ENCODE assay signal across 8 cellular contexts in genomic region chr1:19445417-19446342, GRCh38.
DNase-seq lines count a peak whose midpoint lies in the region; ATAC-seq and TF ChIP-seq lines count a peak whose summit lies in the region.

No MANE protein-coding gene starts in this region.

- DNase-seq in EH (ENCODE audit: low read depth) (peak; percentile 76), NCI-H2196 treated with DMSO at 0.1 percent for 48 hours (lab: John Stamatoyannopoulos, UW; ENCODE audit: unreplicated experiment) (peak; percentile 92), ecto neural progenitor cell (ENCODE audit: low spot score) (peak; percentile 66), nephron progenitor cell (peak; percentile 63), nucleus accumbens (lab: John Stamatoyannopoulos, UW) (no peak), NCI-H1436 treated with DMSO at 0.1 percent for 48 hours (lab: John Stamatoyannopoulos, UW) (no peak)

- peak overlapping the region; percentile 95 for H3K27ac Mint-ChIP-seq in nephron progenitor cell

- peaks cover 89% of the 10 kb centered on the region for H3K4me1 Mint-ChIP-seq in nephron progenitor cell

- peaks cover 14% of the 10 kb centered on the region for H3K36me3 Mint-ChIP-seq in nephron progenitor cell (ENCODE audit: low read depth)

- ATAC-seq in HG02678 (IDR thresholded peaks at IDR 0.05; ENCODE audit: unreplicated experiment) (no peak), GM21717 (IDR thresholded peaks at IDR 0.05; ENCODE audit: unreplicated experiment) (no peak)

- no peaks in the 10 kb centered on the region for H3K9me3 Mint-ChIP-seq in nephron progenitor cell

- TF ChIP-seq CTCF in nephron progenitor cell (IDR thresholded peaks at IDR 0.05): peak; percentile 26

- H3K4me3 Mint-ChIP-seq in nephron progenitor cell: peak overlapping the region; percentile 43

- H3K27me3 Mint-ChIP-seq in nephron progenitor cell (ENCODE audit: low read depth, poor library complexity): no peaks in the 10 kb centered on the region

Comparison
In these comparisons a context has a peak if more than half of its experiments do, and no peak if none do; other contexts are left out.
1. DNase-seq: peak in EH (single experiment), NCI-H2196 treated with DMSO at 0.1 percent for 48 hours (single experiment), ecto neural progenitor cell (single experiment) and nephron progenitor cell (single experiment); none in nucleus accumbens (0 of 56) and NCI-H1436 treated with DMSO at 0.1 percent for 48 hours (single experiment).